Comparison of ENCODE assay signal across 8 cellular contexts in genomic region chr11:68841718-68842426, GRCh38. TPM values are rescaled to one million over a fixed set of nuclear protein-coding genes. Genes with fewer than 3 reads are reported as not detected.
DNase-seq lines count a peak whose midpoint lies in the region; ATAC-seq, FAIRE-seq and TF ChIP-seq lines count a peak whose summit lies in the region.

CPT1A (minus strand) TSS chr11:68841916; CDS start chr11:68815474, 26,442 bp downstream.

- TF ChIP-seq CTCF in HL-60 (IDR thresholded peaks at IDR 0.05; ENCODE audit: insufficient read depth, low read length) (no peak), fibroblast of the aortic adventitia (IDR thresholded peaks at IDR 0.05; ENCODE audit: insufficient read depth, low read length) (no peak), nephron (IDR thresholded peaks at IDR 0.05; ENCODE audit: unreplicated experiment in 3 of 3) (no peak)

- no peaks in the 10 kb centered on the region for H3K27me3 ChIP-seq in HL-60 (ENCODE audit: insufficient read depth, poor library complexity, severe bottlenecking)

- H3K4me3 ChIP-seq in HL-60 (replicated peaks; ENCODE audit: insufficient read depth, low read length) (peak within 1 kb of the TSS; percentile 94), fibroblast of the aortic adventitia (ENCODE audit: low read depth, low read length) (peak within 1 kb of the TSS; percentile 83)

- no peak for ATAC-seq in HG02870 (IDR thresholded peaks at IDR 0.05; ENCODE audit: unreplicated experiment)

- H3K4me1 Mint-ChIP-seq in nephron: peaks cover 52% of the 10 kb centered on the region

- peak within 1 kb of the TSS; percentile 86 to 98 (median 96) for H3K27ac Mint-ChIP-seq in nephron

- no peaks in the 10 kb centered on the region for H3K36me3 Mint-ChIP-seq in nephron (ENCODE audit: low read depth)

- no peak for FAIRE-seq in RCC 7860 (lab: Jason Lieb, UNC)

- peak within 1 kb of the TSS; percentile 84 to 91 (median 88) for H3K4me3 Mint-ChIP-seq in nephron

- peak within 1 kb of the TSS; percentile 92 for H3K27ac ChIP-seq in HL-60 (replicated peaks)
- H3K27ac ChIP-seq in temporal lobe (ENCODE audit: low read depth, low read length): peak within 1 kb of the TSS; percentile 61

- H3K27me3 Mint-ChIP-seq in nephron (ENCODE audit: low read depth): peaks cover 56% of the 10 kb centered on the region

- H3K9me3 Mint-ChIP-seq in nephron: no peaks in the 10 kb centered on the region

- DNase-seq in GM03348 (ENCODE audit: low spot score): peak; percentile 98
- peak; percentile 54 to 72 for DNase-seq in HL-60 (ENCODE audit: low read depth in 1 of 2, low spot score in 1 of 2)
- peak; percentile 19 for DNase-seq in RCC 7860 (ENCODE audit: low spot score)
- peak; percentile 90 for DNase-seq in activated effector memory CD4-positive, alpha-beta T cell treated with anti-CD3 and anti-CD28 coated beads, Interleukin-2, amount 50 U/mL, for 16 hours
- peak; percentile 64 for DNase-seq in fibroblast of the aortic adventitia (ENCODE audit: low read depth)

RNA-seq across cellular contexts. Expression of gene CPT1A, which starts in this region (rescaled TPM):
- total RNA-seq in fibroblast of the aortic adventitia (ENCODE audit: low replicate concordance): 16.6 and 45.6 TPM in 2 replicates
- 8.4 TPM for total RNA-seq in temporal lobe

Comparison
In these comparisons a context has a peak if more than half of its experiments do, and no peak if none do; other contexts are left out.
1. DNase-seq: peak in every context shown above with its lines; median percentile 98 in GM03348; 90 in activated effector memory CD4-positive, alpha-beta T cell treated with anti-CD3 and anti-CD28 coated beads, Interleukin-2, amount 50 U/mL, for 16 hours; 64 in fibroblast of the aortic adventitia; 63 in HL-60; 19 in RCC 7860.